ENCODE assay signal across 1 cellular context in genomic region chr17:78284146-78284545, GRCh38.
TF ChIP-seq lines count a peak whose summit lies in the region.

No MANE protein-coding gene starts in this region.

TF ChIP-seq in GM23338, 12 proteins besides CTCF, POLR2A, EP300 and RAD21 (continued from another document):
- no peak for TF ChIP-seq ZNF462 (CRISPR knock-in tag; IDR thresholded peaks at IDR 0.05)
- no peak for TF ChIP-seq POLR2AphosphoS5 (IDR thresholded peaks at IDR 0.05; ENCODE audit: low read depth)
- no peak for TF ChIP-seq STAT1 (IDR thresholded peaks at IDR 0.05; ENCODE audit: unreplicated experiment)
- no peak for TF ChIP-seq ZNF114 (CRISPR knock-in tag; IDR thresholded peaks at IDR 0.05)
